26 cellular contexts compared by ENCODE assay signal in the genomic region with DNA sequence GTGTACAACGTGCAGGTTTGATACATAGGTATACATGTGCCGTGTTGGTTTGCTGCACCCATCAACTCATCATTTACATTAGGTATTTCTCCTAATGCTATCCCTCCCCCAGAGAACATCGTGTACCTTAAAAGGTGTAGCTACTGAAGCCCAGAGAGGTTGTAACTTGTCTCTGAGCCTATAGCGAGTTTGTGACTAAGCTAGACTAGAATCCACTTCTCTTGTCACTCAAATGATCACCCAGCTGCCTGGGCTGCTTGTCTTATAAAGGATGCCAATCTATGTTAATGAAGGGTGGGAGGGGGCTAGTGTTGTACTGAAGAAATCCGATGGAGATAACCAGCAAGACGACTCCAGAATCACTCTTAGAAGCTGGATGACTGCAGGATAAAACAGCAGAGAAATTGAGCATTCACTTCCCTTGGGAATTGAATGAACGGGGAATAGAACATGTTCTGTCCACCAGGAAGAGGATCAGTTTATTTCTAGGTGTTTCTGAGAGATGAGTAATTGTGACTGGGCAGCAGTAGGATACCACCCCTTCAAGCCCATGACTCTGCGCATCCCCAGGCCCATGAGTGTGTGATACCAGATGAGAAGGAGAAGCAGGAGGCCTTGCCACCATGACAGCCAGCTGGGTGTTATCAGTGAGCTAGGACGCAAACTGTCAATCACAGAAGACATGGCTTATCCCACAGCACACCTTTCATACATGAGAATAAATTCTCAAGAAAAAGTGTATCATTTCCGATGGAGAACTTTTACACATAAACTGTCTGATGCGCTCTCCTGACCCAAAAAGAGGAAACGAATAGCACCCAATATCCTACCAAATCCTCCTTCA.
A peak's percentile ranks its signal among the peaks of the same experiment; 100 is the strongest.
DNase-seq lines count a peak whose midpoint lies in the region; ATAC-seq and TF ChIP-seq lines count a peak whose summit lies in the region.
"Had no signal": no experiment of that assay in that cellular context is flagged by ENCODE, and none has a peak within 500 bp of the region (broad histone marks: within the 10 kb centered on the region; RNA-seq: fewer than 3 reads in every experiment).

No MANE protein-coding gene starts in this region.

- DNase-seq in GM23338 (ENCODE audit: low spot score): no peak
- DNase-seq in epithelial cell of esophagus (ENCODE audit: low read depth): peak; percentile 84
- no peak for DNase-seq in SK-N-SH
- DNase-seq: activated CD4-positive, alpha-beta T cell treated with anti-CD3 and anti-CD28 coated beads for 48 hours; activated naive CD4-positive, alpha-beta T cell treated with anti-CD3 and anti-CD28 coated beads, Interleukin-2, amount 50 U/mL, for 16 hours; body of pancreas; cerebellar nuclear complex; mesenchymal stem cell; NCI-H1048; NCI-H1694; NCI-H526; Peyer's patch; SIG-M5; stimulated activated CD4-positive, alpha-beta T cell treated with anti-CD3 and anti-CD28 coated beads, Interleukin-2, amount 100 ng/mL, for 24 hours; stimulated activated naive CD8-positive, alpha-beta T cell treated with anti-CD3 and anti-CD28 coated beads, Interleukin-15, Interleukin-2, amounts not matched to agents 100 U/mL and 50 U/mL, for 24 hours; T-helper 9 cell; WERI-Rb-1 had no signal

- H3K4me1 ChIP-seq in BLaER1 (peaks cover 91% of the 10 kb centered on the region), GM23338 (ENCODE audit: insufficient read depth) (no peaks in the 10 kb centered on the region), SK-N-SH (ENCODE audit: control insufficient read depth in 1 of 2, insufficient read depth in 2 of 2, low read depth in 1 of 2, low read length in 1 of 2) (peaks cover 0 to 18% of the 10 kb centered on the region in 2 experiments; a peak in 2 of 4 replicates)
- H3K4me1 ChIP-seq: body of pancreas had no signal

- peaks cover 8% of the 10 kb centered on the region for H3K9me3 ChIP-seq in BLaER1
- no peaks in the 10 kb centered on the region for H3K9me3 ChIP-seq in neural cell (ENCODE audit: low read length)
- no peaks in the 10 kb centered on the region for H3K9me3 ChIP-seq in SK-N-SH
- H3K9me3 ChIP-seq: body of pancreas, Peyer's patch, thoracic aorta had no signal

- H3K9ac ChIP-seq in BLaER1: no peak overlapping the region
- H3K9ac ChIP-seq in neural cell (ENCODE audit: low read length): no peak overlapping the region
- no peak overlapping the region for H3K9ac ChIP-seq in SK-N-SH

- peak overlapping the region; percentile 27; the same call in 1 of the 2 replicates for H3K27ac ChIP-seq in BLaER1
- no peak overlapping the region for H3K27ac ChIP-seq in GM23338 (ENCODE audit: low read depth)
- H3K27ac ChIP-seq in neural cell (ENCODE audit: low read length): peak overlapping the region; percentile 20
- H3K27ac ChIP-seq in SK-N-SH (ENCODE audit: low read depth in 2 of 2, low read length in 1 of 2): no peak overlapping the region
- H3K27ac ChIP-seq: body of pancreas, C4-2B, Peyer's patch, thoracic aorta, WERI-Rb-1 had no signal

- peaks cover 3% of the 10 kb centered on the region for H3K27me3 Mint-ChIP-seq in GM23338 (ENCODE audit: insufficient read depth, low read depth, poor library complexity)

- H3K27ac Mint-ChIP-seq in GM23338: no peak overlapping the region
- H3K27ac Mint-ChIP-seq: activated T-helper 17 cell treated with anti-CD3 and anti-CD28 coated beads, Interleukin-2, amount 50 U/mL, for 72 hours; IgD-negative memory B cell had no signal

- no peaks in the 10 kb centered on the region for H3K9me3 Mint-ChIP-seq in GM23338
- H3K9me3 Mint-ChIP-seq: activated T-helper 17 cell treated with anti-CD3 and anti-CD28 coated beads, Interleukin-2, amount 50 U/mL, for 72 hours; IgD-negative memory B cell had no signal

- H3K4me3 Mint-ChIP-seq in GM23338: no peak overlapping the region
- H3K4me3 Mint-ChIP-seq: activated T-helper 17 cell treated with anti-CD3 and anti-CD28 coated beads, Interleukin-2, amount 50 U/mL, for 72 hours; IgD-negative memory B cell had no signal

- TF ChIP-seq CTCF in GM23338 (conservative IDR thresholded peaks at IDR 0.05; ENCODE audit: low read depth in 2 of 2) (no peak), epithelial cell of esophagus (IDR thresholded peaks at IDR 0.05; ENCODE audit: insufficient read depth, low read depth, low read length, missing control alignments) (no peak), neural cell (IDR thresholded peaks at IDR 0.05; ENCODE audit: poor library complexity, severe bottlenecking) (no peak), SK-N-SH (IDR thresholded peaks at IDR 0.05) (no peak)

- H3K27me3 ChIP-seq in BLaER1 (no peaks in the 10 kb centered on the region), GM23338 (ENCODE audit: insufficient read depth) (no peaks in the 10 kb centered on the region), neural cell (ENCODE audit: insufficient read depth, low read depth, low read length) (no peaks in the 10 kb centered on the region), SK-N-SH (ENCODE audit: insufficient read depth) (no peaks in the 10 kb centered on the region)
- H3K27me3 ChIP-seq: body of pancreas, Peyer's patch had no signal

- TF ChIP-seq RAD21 in neural cell (conservative IDR thresholded peaks at IDR 0.05): no peak
- no peak for TF ChIP-seq RAD21 in SK-N-SH (IDR thresholded peaks at IDR 0.05; ENCODE audit: low read length)

- WGBS in SK-N-SH (ENCODE audit: low lambda C conversion rate): 58% methylated on average over 12 of the region's 12 CpGs

- H3F3A ChIP-seq in GM23338 (replicated peaks; ENCODE audit: low read depth): no peaks in the 10 kb centered on the region
- H3F3A ChIP-seq in neural cell (ENCODE audit: insufficient read depth, low read length, poor library complexity, severe bottlenecking): no peaks in the 10 kb centered on the region
- no peaks in the 10 kb centered on the region for H3F3A ChIP-seq in SK-N-SH (replicated peaks; ENCODE audit: insufficient read depth)

- H3K4me2 ChIP-seq in BLaER1 (peak overlapping the region; percentile 8; the same call in 1 of the 2 replicates), GM23338 (no peak overlapping the region), neural cell (ENCODE audit: low read length) (peak overlapping the region; percentile 49), SK-N-SH (no peak overlapping the region)

- CTCF ChIA-PET in SK-N-SH (lab: Yijun Ruan, JAX): interaction anchor here (1.1 to 5.0 kb wide), 10 partner anchors 7 to 304 kb away, joined by 3 to 36 read pairs (median 8); no protein-coding TSS in a partner anchor

- H3K79me2 ChIP-seq in GM23338 (replicated peaks; ENCODE audit: insufficient read depth) (no peaks in the 10 kb centered on the region), neural cell (replicated peaks; ENCODE audit: insufficient read depth, low read length) (no peaks in the 10 kb centered on the region), SK-N-SH (ENCODE audit: insufficient read depth) (no peaks in the 10 kb centered on the region)

- H3K9me2 ChIP-seq in GM23338 (ENCODE audit: insufficient read depth) (peaks cover 4% of the 10 kb centered on the region; the same call in 1 of the 2 replicates), neural cell (ENCODE audit: insufficient read depth, low read length) (no peaks in the 10 kb centered on the region), SK-N-SH (no peaks in the 10 kb centered on the region)

- H2AFZ ChIP-seq in GM23338 (peak overlapping the region; percentile 74), neural cell (ENCODE audit: low read depth, low read length) (no peak overlapping the region), SK-N-SH (ENCODE audit: low read depth) (no peak overlapping the region)

- H4K20me1 ChIP-seq in BLaER1 (no peaks in the 10 kb centered on the region), GM23338 (replicated peaks; ENCODE audit: insufficient read depth) (no peaks in the 10 kb centered on the region; the same call in 1 of the 2 replicates), neural cell (ENCODE audit: insufficient read depth) (no peaks in the 10 kb centered on the region), SK-N-SH (ENCODE audit: insufficient read depth) (no peaks in the 10 kb centered on the region)

- H3K4me1 Mint-ChIP-seq in GM23338: no peaks in the 10 kb centered on the region
- H3K4me1 Mint-ChIP-seq: activated T-helper 17 cell treated with anti-CD3 and anti-CD28 coated beads, Interleukin-2, amount 50 U/mL, for 72 hours had no signal

- H3K36me3 Mint-ChIP-seq in GM23338 (ENCODE audit: low read depth): no peaks in the 10 kb centered on the region
- H3K36me3 Mint-ChIP-seq: IgD-negative memory B cell had no signal

- no peaks in the 10 kb centered on the region for H3K36me3 ChIP-seq in BLaER1
- no peaks in the 10 kb centered on the region for H3K36me3 ChIP-seq in GM23338 (ENCODE audit: insufficient read depth)
- no peaks in the 10 kb centered on the region for H3K36me3 ChIP-seq in neural cell (ENCODE audit: insufficient read depth, low read length)
- no peaks in the 10 kb centered on the region for H3K36me3 ChIP-seq in SK-N-SH (replicated peaks in 1 of 2; ENCODE audit: control insufficient read depth in 1 of 2, insufficient read depth in 2 of 2, low read length in 1 of 2)
- H3K36me3 ChIP-seq: Peyer's patch, thoracic aorta, WERI-Rb-1 had no signal

- ATAC-seq in GM23338: no peak
- ATAC-seq in HG03175 (IDR thresholded peaks at IDR 0.05; ENCODE audit: unreplicated experiment): no peak
- ATAC-seq in HG03378 (IDR thresholded peaks at IDR 0.05; ENCODE audit: unreplicated experiment): no peak
- ATAC-seq: activated T-helper 17 cell treated with anti-CD3 and anti-CD28 coated beads, Interleukin-2, amount 50 U/mL, for 72 hours; left lobe of liver; stimulated activated naive CD8-positive, alpha-beta T cell treated with anti-CD3 and anti-CD28 coated beads, Interleukin-15, Interleukin-2, amounts not matched to agents 100 U/mL and 50 U/mL, for 24 hours had no signal

- peak; percentile 84 for TF ChIP-seq EP300 in neural cell (conservative IDR thresholded peaks at IDR 0.05; ENCODE audit: poor library complexity, severe bottlenecking)
- no peak for TF ChIP-seq EP300 in SK-N-SH (IDR thresholded peaks at IDR 0.05; ENCODE audit: borderline replicate concordance in 1 of 2, low read depth in 1 of 2, low read length in 1 of 2)

- H3K4me3 ChIP-seq in BLaER1: no peak overlapping the region
- H3K4me3 ChIP-seq in GM23338: no peak overlapping the region
- H3K4me3 ChIP-seq in epithelial cell of esophagus (ENCODE audit: low read length): no peak overlapping the region
- peak overlapping the region; percentile 9 for H3K4me3 ChIP-seq in neural cell (ENCODE audit: low read length)
- H3K4me3 ChIP-seq in SK-N-SH (ENCODE audit: low read depth in 2 of 2, low read length in 1 of 2): no peak overlapping the region
- H3K4me3 ChIP-seq: body of pancreas, Peyer's patch, thoracic aorta had no signal

- POLR2A ChIA-PET in SK-N-SH (lab: Yijun Ruan, JAX): no interaction called here

TF ChIP-seq in SK-N-SH, 30 proteins besides CTCF, POLR2A, EP300 and RAD21 (continues in another document):
- no peak for TF ChIP-seq FOXJ3 (CRISPR knock-in tag; IDR thresholded peaks at IDR 0.05)
- TF ChIP-seq, protein P1, sequence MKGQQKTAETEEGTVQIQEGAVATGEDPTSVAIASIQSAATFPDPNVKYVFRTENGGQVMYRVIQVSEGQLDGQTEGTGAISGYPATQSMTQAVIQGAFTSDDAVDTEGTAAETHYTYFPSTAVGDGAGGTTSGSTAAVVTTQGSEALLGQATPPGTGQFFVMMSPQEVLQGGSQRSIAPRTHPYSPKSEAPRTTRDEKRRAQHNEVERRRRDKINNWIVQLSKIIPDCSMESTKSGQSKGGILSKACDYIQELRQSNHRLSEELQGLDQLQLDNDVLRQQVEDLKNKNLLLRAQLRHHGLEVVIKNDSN (IDR thresholded peaks at IDR 0.05; ENCODE audit: borderline replicate concordance, low read depth): no peak
- TF ChIP-seq RFX5 (IDR thresholded peaks at IDR 0.05; ENCODE audit: low read length): no peak

Comparison
In these comparisons a context has a peak if more than half of its experiments do, and no peak if none do; other contexts are left out.
1. H3K27ac ChIP-seq: peak in BLaER1 (single experiment) and neural cell (single experiment); none in GM23338 (single experiment) and SK-N-SH (0 of 2).
2. H3K4me2 ChIP-seq: peak in BLaER1 (single experiment) and neural cell (single experiment); none in GM23338 (single experiment) and SK-N-SH (single experiment).